11 cellular contexts compared by ENCODE assay signal in the genomic region with DNA sequence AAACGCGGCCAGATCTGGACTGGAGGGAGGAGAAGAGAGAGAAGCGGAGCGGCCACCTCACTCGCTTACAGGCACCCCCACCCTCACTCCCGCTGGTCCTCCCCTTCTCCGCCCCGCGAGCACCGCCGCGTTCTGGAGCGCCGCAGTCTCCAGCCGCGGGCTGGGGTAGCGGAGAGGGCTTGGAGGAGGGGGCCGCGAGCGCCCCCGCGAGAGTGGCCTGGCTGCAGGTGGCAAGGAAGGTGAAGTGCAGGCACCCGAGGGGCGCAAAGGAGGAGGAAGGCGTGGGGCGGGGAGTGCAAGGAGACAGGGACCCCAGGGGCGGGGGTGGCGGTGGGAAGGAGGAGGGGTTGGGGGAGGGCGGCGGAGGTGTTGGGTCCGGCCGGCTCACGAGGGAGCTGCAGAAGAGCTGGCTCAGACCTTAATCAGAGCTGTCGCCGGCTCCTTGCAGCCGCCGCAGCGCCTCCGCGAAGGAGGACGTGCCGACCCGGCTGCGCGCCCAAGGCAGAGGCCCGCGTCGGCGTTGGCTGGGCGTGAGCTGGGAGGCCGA. TPM values are rescaled to one million over a fixed set of nuclear protein-coding genes. Genes with fewer than 3 reads are reported as not detected.
DNase-seq lines count a peak whose midpoint lies in the region.
"Had no signal": no experiment of that assay in that cellular context is flagged by ENCODE, and none has a peak within 500 bp of the region (broad histone marks: within the 10 kb centered on the region; RNA-seq: fewer than 3 reads in every experiment).

Gene DMRT3, plus strand, starts transcription at position 398 of the 547 bp plus-strand sequence. CDS start 347 bp downstream, outside the sequence.

- H3K27me3 ChIP-seq in esophagus (ENCODE audit: control insufficient read depth in 1 of 2, insufficient read depth in 2 of 2, low read length in 2 of 2), result peaks cover 12 to 37% of the 10 kb centered on the region in 2 donors

- peak; percentile 37 for DNase-seq in NCI-H510A treated with DMSO at 0.1 percent for 48 hours (lab: John Stamatoyannopoulos, UW)
- DNase-seq in NCI-H510A (lab: John Stamatoyannopoulos, UW), result no peak
- peak; percentile 70 for DNase-seq in NCI-H2196 treated with DMSO at 0.1 percent for 48 hours (lab: John Stamatoyannopoulos, UW; ENCODE audit: unreplicated experiment)
- DNase-seq in retina, result peak; percentile 67
- no peak for DNase-seq in cerebellar nuclear complex (lab: John Stamatoyannopoulos, UW)
- DNase-seq in AG08396 (ENCODE audit: low spot score), result no peak
- no peak for DNase-seq in GDM1 (lab: John Stamatoyannopoulos, UW)
- DNase-seq: NCI-H2081 treated with DMSO at 0.1 percent for 48 hours had no signal

- H3K36me3 ChIP-seq in esophagus (ENCODE audit: control insufficient read depth in 2 of 2, insufficient read depth in 2 of 2, low read length in 1 of 2), result no peaks in the 10 kb centered on the region
- H3K36me3 ChIP-seq: neutrophil had no signal

- H3K4me3 ChIP-seq in esophagus (ENCODE audit: low read depth in 1 of 2, low read length in 2 of 2), result peak within 1 kb of the TSS; percentile 18 to 40

- no peaks in the 10 kb centered on the region for H3K9me3 ChIP-seq in esophagus (ENCODE audit: control insufficient read depth in 2 of 2, insufficient read depth in 1 of 2, low read depth in 1 of 2, low read length in 1 of 2)
- H3K9me3 ChIP-seq: neutrophil had no signal

- no peak within 1 kb of the TSS for H3K27ac ChIP-seq in esophagus (ENCODE audit: low read depth in 2 of 2, low read length in 1 of 2)
- H3K27ac ChIP-seq: neutrophil had no signal

- peaks cover 0 to 3% of the 10 kb centered on the region in 2 donors for H3K4me1 ChIP-seq in esophagus (ENCODE audit: control insufficient read depth in 2 of 2, insufficient read depth in 2 of 2, low read length in 1 of 2)

- 1 to 4% methylated on average over 40 to 50 of the region's 51 CpGs for WGBS in esophagus, 2 donors

RNA-seq across cellular contexts. Expression of gene DMRT3, which starts in this region (rescaled TPM):
- under 1 TPM; 0.20 to 0.22 TPM for polyA plus RNA-seq in esophagus
- polyA plus RNA-seq: AG04450 had no signal

Comparison
In these comparisons a context has a peak if more than half of its experiments do, and no peak if none do; other contexts are left out.
1. DNase-seq: peak in NCI-H510A treated with DMSO at 0.1 percent for 48 hours (single experiment), NCI-H2196 treated with DMSO at 0.1 percent for 48 hours (single experiment) and retina (single experiment); none in NCI-H510A (single experiment), cerebellar nuclear complex (0 of 2), AG08396 (single experiment) and GDM1 (single experiment).